13 cellular contexts compared by ENCODE assay signal in the genomic region with DNA sequence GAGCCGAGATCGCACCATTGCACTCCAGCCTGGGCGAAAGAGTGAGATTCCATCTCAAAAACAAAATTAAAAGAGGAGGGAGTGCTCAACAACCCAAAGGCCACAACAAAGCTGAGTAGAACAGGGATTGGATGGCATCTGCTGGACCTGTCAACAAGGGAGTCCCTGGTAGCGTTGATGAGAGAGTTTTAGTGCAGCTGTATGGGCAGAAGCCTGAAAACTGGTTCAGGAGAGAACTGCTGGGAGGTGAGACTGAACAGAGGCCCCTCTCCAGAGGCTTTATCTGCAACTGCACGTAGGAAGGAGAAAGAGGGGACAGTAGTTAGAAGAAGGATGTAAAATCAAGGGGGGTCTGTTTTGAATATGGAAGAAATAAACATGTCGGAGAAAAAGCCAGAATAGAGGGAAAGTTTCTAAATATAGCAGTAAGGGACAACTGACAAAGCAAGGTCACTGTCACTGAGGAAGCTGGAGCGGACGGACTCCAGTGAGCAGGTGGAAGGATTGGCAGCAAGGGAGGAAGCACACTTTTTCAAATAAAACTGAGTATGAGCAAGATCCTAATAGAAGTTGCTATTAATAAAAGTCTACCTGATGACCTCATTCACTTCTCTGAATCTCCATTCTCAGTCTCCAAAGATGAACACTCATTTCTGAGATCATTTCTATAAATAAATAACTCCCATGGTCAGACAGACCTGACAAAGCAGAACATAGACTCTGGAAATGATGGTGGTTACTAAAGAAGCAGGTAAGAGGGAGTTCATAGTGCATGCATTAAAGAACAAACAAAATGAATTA. TPM values are rescaled to one million over a fixed set of nuclear protein-coding genes. Genes with fewer than 3 reads are reported as not detected.
A peak's percentile ranks its signal among the peaks of the same experiment; 100 is the strongest.
DNase-seq lines count a peak whose midpoint lies in the region; ATAC-seq and TF ChIP-seq lines count a peak whose summit lies in the region.
"Had no signal": no experiment of that assay in that cellular context is flagged by ENCODE, and none has a peak within 500 bp of the region (broad histone marks: within the 10 kb centered on the region; RNA-seq: fewer than 3 reads in every experiment).

No MANE protein-coding gene starts in this region.

- H3K27ac ChIP-seq in CD8-positive, alpha-beta T cell (ENCODE audit: low read depth, low read length) = no peak overlapping the region
- H3K27ac ChIP-seq in GM23248 = no peak overlapping the region

- peaks cover 8% of the 10 kb centered on the region; the same call in 1 of the 2 replicates for H3F3A ChIP-seq in GM23248 (ENCODE audit: insufficient read depth)

- H3K4me2 ChIP-seq in GM23248 (ENCODE audit: unreplicated experiment) = no peak overlapping the region

- in situ Hi-C loops in GM23248 (cut with MboI) = no loop called here

- H3K79me2 ChIP-seq in GM23248 (ENCODE audit: insufficient read depth) = no peaks in the 10 kb centered on the region

- no peak overlapping the region for H3K4me3 Mint-ChIP-seq in CD8-positive, alpha-beta T cell
- H3K4me3 Mint-ChIP-seq in mesothelial cell of epicardium = no peak overlapping the region

- TF ChIP-seq CTCF in CD8-positive, alpha-beta T cell (IDR thresholded peaks at IDR 0.05) = no peak
- no peak for TF ChIP-seq CTCF in mesothelial cell of epicardium (IDR thresholded peaks at IDR 0.05; ENCODE audit: unreplicated experiment)

- POLR2A ChIA-PET in CD8-positive, alpha-beta T cell (lab: Charles Lee) = no interaction called here

- no peak for ATAC-seq in CD8-positive, alpha-beta T cell
- no peak for ATAC-seq in GM21360 (IDR thresholded peaks at IDR 0.05; ENCODE audit: unreplicated experiment)
- no peak for ATAC-seq in GM18519 (IDR thresholded peaks at IDR 0.05; ENCODE audit: low FRiP score, unreplicated experiment)
- ATAC-seq: sciatic nerve had no signal

- no peaks in the 10 kb centered on the region for H3K4me1 Mint-ChIP-seq in CD8-positive, alpha-beta T cell (ENCODE audit: low read depth)
- peaks cover 15% of the 10 kb centered on the region for H3K4me1 Mint-ChIP-seq in mesothelial cell of epicardium

- no peaks in the 10 kb centered on the region for H3K9me3 Mint-ChIP-seq in CD8-positive, alpha-beta T cell
- H3K9me3 Mint-ChIP-seq in mesothelial cell of epicardium = peaks cover 10% of the 10 kb centered on the region

- no peak for DNase-seq in CD8-positive, alpha-beta T cell
- DNase-seq in GM23248 (peak; percentile 41), cerebellum (ENCODE audit: low spot score) (peak; percentile 83), mesothelial cell of epicardium (ENCODE audit: low spot score in 2 of 2, unreplicated experiment in 2 of 2) (no peak), D341Med (ENCODE audit: low spot score) (no peak), medulla oblongata (ENCODE audit: extremely low spot score) (no peak)
- DNase-seq: activated effector memory CD4-positive, alpha-beta T cell treated with anti-CD3 and anti-CD28 coated beads, Interleukin-2, amount 50 U/mL, for 16 hours; dermis blood vessel endothelial cell; uterus had no signal

- peak overlapping the region; percentile 11 for H3K27ac Mint-ChIP-seq in CD8-positive, alpha-beta T cell
- H3K27ac Mint-ChIP-seq in mesothelial cell of epicardium = peak overlapping the region; percentile 77

- H3K9me3 ChIP-seq in CD8-positive, alpha-beta T cell (ENCODE audit: low read length) = no peaks in the 10 kb centered on the region
- no peaks in the 10 kb centered on the region for H3K9me3 ChIP-seq in GM23248 (ENCODE audit: low read depth)
- H3K9me3 ChIP-seq: uterus had no signal

- H4K20me1 ChIP-seq in GM23248 (ENCODE audit: insufficient read depth) = no peaks in the 10 kb centered on the region

- no peak overlapping the region for H3K4me3 ChIP-seq in CD8-positive, alpha-beta T cell (ENCODE audit: low read depth, low read length)
- H3K4me3 ChIP-seq in GM23248 = no peak overlapping the region
- H3K4me3 ChIP-seq: lung, uterus had no signal

- no peaks in the 10 kb centered on the region for H3K27me3 Mint-ChIP-seq in CD8-positive, alpha-beta T cell (ENCODE audit: low read depth)
- H3K27me3 Mint-ChIP-seq in mesothelial cell of epicardium (ENCODE audit: low read depth) = no peaks in the 10 kb centered on the region

- H3K36me3 Mint-ChIP-seq in CD8-positive, alpha-beta T cell = peaks cover 24% of the 10 kb centered on the region
- peaks cover 23% of the 10 kb centered on the region for H3K36me3 Mint-ChIP-seq in mesothelial cell of epicardium

- no peak overlapping the region for H2AFZ ChIP-seq in GM23248

- no peaks in the 10 kb centered on the region for H3K9me2 ChIP-seq in GM23248 (ENCODE audit: insufficient read depth)

- WGBS in GM23248 (ENCODE audit: low coverage in 1 of 2, low lambda C conversion rate in 2 of 2, missing lambda C conversion rate in 2 of 2), 2 experiments = 85 to 87% methylated on average over 8 of the region's 8 CpGs

- no peak overlapping the region for H3K9ac ChIP-seq in GM23248

- no peaks in the 10 kb centered on the region for H3K4me1 ChIP-seq in CD8-positive, alpha-beta T cell (ENCODE audit: insufficient read depth, low read length)
- no peaks in the 10 kb centered on the region for H3K4me1 ChIP-seq in GM23248 (ENCODE audit: insufficient read depth)
- H3K4me1 ChIP-seq: uterus had no signal

- intact Hi-C loops in CD8-positive, alpha-beta T cell (cut with DNase I, micrococcal nuclease) = loop anchor here in 1 of 2 experiments (5.0 kb wide), 1 partner anchor 675 kb away; no protein-coding TSS in a partner anchor

- H3K36me3 ChIP-seq in CD8-positive, alpha-beta T cell (ENCODE audit: insufficient read depth, low read length) = no peaks in the 10 kb centered on the region
- 0 out of 2 replicates have a peak, but pooled peaks cover 2% of the 10 kb centered on the region for H3K36me3 ChIP-seq in GM23248 (ENCODE audit: low read depth)
- H3K36me3 ChIP-seq: uterus had no signal

- H3K27me3 ChIP-seq in CD8-positive, alpha-beta T cell (ENCODE audit: insufficient read depth, low read length) = no peaks in the 10 kb centered on the region
- H3K27me3 ChIP-seq in GM23248 (replicated peaks; ENCODE audit: insufficient read depth) = no peaks in the 10 kb centered on the region
- H3K27me3 ChIP-seq: uterus had no signal

- CTCF ChIA-PET in CD8-positive, alpha-beta T cell (lab: Charles Lee) = no interaction called here

RNA-seq across cellular contexts. Expression of gene ATF1, which starts 11.8 kb away (rescaled TPM):
- 10 to 100 TPM; 11.3 to 16.0 TPM for total RNA-seq in CD8-positive, alpha-beta T cell
- 21.1 and 24.0 TPM in 2 replicates for total RNA-seq in GM23248 (2014; rRNA removed; shearing (Covaris generic))
- 30.6 and 33.1 TPM in 2 replicates for polyA plus RNA-seq in GM23248 (2016; fragmentation: Nextera tagmentation; extraction: Ambion mirVana)
- total RNA-seq in cerebellum (21.0 TPM), mesothelial cell of epicardium (25.6 to 30.5 TPM (median 27.9 TPM) in 3 replicates)

Comparison
In these comparisons a context has a peak if more than half of its experiments do, and no peak if none do; other contexts are left out.
1. DNase-seq: peak in GM23248 (single experiment) and cerebellum (single experiment); none in CD8-positive, alpha-beta T cell (0 of 7), mesothelial cell of epicardium (0 of 2), D341Med (single experiment) and medulla oblongata (single experiment).